ENCODE assay signal across 22 cellular contexts in genomic region chr3:189622629-189623028, GRCh38. TPM values are rescaled to one million over a fixed set of nuclear protein-coding genes. Genes with fewer than 3 reads are reported as not detected.
"Had no signal": no experiment of that assay in that cellular context is flagged by ENCODE, and none has a peak within 500 bp of the region (broad histone marks: within the 10 kb centered on the region; RNA-seq: fewer than 3 reads in every experiment).

No MANE protein-coding gene starts in this region.

- H3K27me3 ChIP-seq: esophagus squamous epithelium, suprapubic skin had no signal

- DNase-seq: activated CD4-positive, alpha-beta T cell treated with anti-CD3 and anti-CD28 coated beads for 4 hours; activated CD8-positive, alpha-beta memory T cell treated with anti-CD3 and anti-CD28 coated beads, Interleukin-2, amount 50 U/mL, for 4 hours; activated CD8-positive, alpha-beta T cell treated with anti-CD3 and anti-CD28 coated beads, Interleukin-2, amount 10 ng/mL, durations not matched to agents 7 days and 5 days; activated naive CD8-positive, alpha-beta T cell treated with anti-CD3 and anti-CD28 coated beads, Interleukin-2, amount 10 ng/mL, durations not matched to agents 7 days and 5 days; effector CD8-positive, alpha-beta T cell; esophagus squamous epithelium; left ventricle myocardium superior; mesendoderm; nucleus accumbens; posterior cingulate gyrus; right cardiac atrium; T-cell; T1000; WERI-Rb-1 had no signal

- H3K27ac ChIP-seq: esophagus squamous epithelium, suprapubic skin, WERI-Rb-1 had no signal

- H3K4me3 ChIP-seq: esophagus squamous epithelium, suprapubic skin had no signal

- H3K4me1 ChIP-seq: esophagus squamous epithelium, suprapubic skin had no signal

- H3K4me1 Mint-ChIP-seq: activated naive CD8-positive, alpha-beta T cell treated with anti-CD3 and anti-CD28 coated beads, Interleukin-2, amount 10 ng/mL, durations not matched to agents 7 days and 5 days; brain; central memory CD8-positive, alpha-beta T cell had no signal

- H3K27ac Mint-ChIP-seq: activated CD8-positive, alpha-beta T cell treated with anti-CD3 and anti-CD28 coated beads, Interleukin-2, amount 10 ng/mL, durations not matched to agents 7 days and 5 days; activated naive CD8-positive, alpha-beta T cell treated with anti-CD3 and anti-CD28 coated beads, Interleukin-2, amount 10 ng/mL, durations not matched to agents 7 days and 5 days; activated T-cell treated with anti-CD3 and anti-CD28 coated beads, Interleukin-2, amount 50 U/mL, for 72 hours; brain; natural killer cell treated with Interleukin-12 subunit alpha and Interleukin-12 subunit beta and Interleukin-15 and Interleukin-18, amount 100 ng/mL, for 72 hours; stimulated activated naive CD8-positive, alpha-beta T cell treated with anti-CD3 and anti-CD28 coated beads, Interleukin-15, Interleukin-2, amounts not matched to agents 100 ng/mL and 50 ng/mL, for 24 hours; T-cell; type B pancreatic cell had no signal

- ATAC-seq: activated CD8-positive, alpha-beta T cell treated with anti-CD3 and anti-CD28 coated beads, Interleukin-2, amount 10 ng/mL, durations not matched to agents 7 days and 5 days; left ventricle myocardium superior; right cardiac atrium; T-cell had no signal

- H3K36me3 Mint-ChIP-seq: brain; natural killer cell treated with Interleukin-12 subunit alpha and Interleukin-12 subunit beta and Interleukin-15 and Interleukin-18, amount 100 ng/mL, for 72 hours; T-cell; type B pancreatic cell had no signal

- H3K9me3 Mint-ChIP-seq: central memory CD8-positive, alpha-beta T cell; stimulated activated naive CD8-positive, alpha-beta T cell treated with anti-CD3 and anti-CD28 coated beads, Interleukin-15, Interleukin-2, amounts not matched to agents 100 ng/mL and 50 ng/mL, for 24 hours; type B pancreatic cell had no signal

- H3K9me3 ChIP-seq: esophagus squamous epithelium, suprapubic skin had no signal

- H3K4me3 Mint-ChIP-seq: activated CD8-positive, alpha-beta T cell treated with anti-CD3 and anti-CD28 coated beads, Interleukin-2, amount 10 ng/mL, durations not matched to agents 7 days and 5 days; activated naive CD8-positive, alpha-beta T cell treated with anti-CD3 and anti-CD28 coated beads, Interleukin-2, amount 10 ng/mL, durations not matched to agents 7 days and 5 days; activated T-cell treated with anti-CD3 and anti-CD28 coated beads, Interleukin-2, amount 50 U/mL, for 72 hours; brain; central memory CD8-positive, alpha-beta T cell; natural killer cell treated with Interleukin-12 subunit alpha and Interleukin-12 subunit beta and Interleukin-15 and Interleukin-18, amount 100 ng/mL, for 72 hours; stimulated activated naive CD8-positive, alpha-beta T cell treated with anti-CD3 and anti-CD28 coated beads, Interleukin-15, Interleukin-2, amounts not matched to agents 100 ng/mL and 50 ng/mL, for 24 hours; T-cell; type B pancreatic cell had no signal

- H3K36me3 ChIP-seq: esophagus squamous epithelium, suprapubic skin, WERI-Rb-1 had no signal

- H3K27me3 Mint-ChIP-seq: activated naive CD8-positive, alpha-beta T cell treated with anti-CD3 and anti-CD28 coated beads, Interleukin-2, amount 10 ng/mL, durations not matched to agents 7 days and 5 days; central memory CD8-positive, alpha-beta T cell; natural killer cell treated with Interleukin-12 subunit alpha and Interleukin-12 subunit beta and Interleukin-15 and Interleukin-18, amount 100 ng/mL, for 72 hours; stimulated activated naive CD8-positive, alpha-beta T cell treated with anti-CD3 and anti-CD28 coated beads, Interleukin-15, Interleukin-2, amounts not matched to agents 100 ng/mL and 50 ng/mL, for 24 hours; type B pancreatic cell had no signal

RNA-seq across cellular contexts. Expression of gene TP63, which starts 8.6 kb away (rescaled TPM):
- total RNA-seq: activated CD8-positive, alpha-beta T cell treated with anti-CD3 and anti-CD28 coated beads, Interleukin-2, amount 10 ng/mL, durations not matched to agents 7 days and 5 days; endothelial cell of umbilical vein; natural killer cell treated with Interleukin-12 subunit alpha and Interleukin-12 subunit beta and Interleukin-15 and Interleukin-18, amount 100 ng/mL, for 72 hours had no signal
- polyA plus RNA-seq: endothelial cell of umbilical vein had no signal
